Comparison of ENCODE assay signal across 8 cellular contexts in genomic region chr3:125766931-125767330, GRCh38.
DNase-seq lines count a peak whose midpoint lies in the region; ATAC-seq, FAIRE-seq and TF ChIP-seq lines count a peak whose summit lies in the region.
"Not testable (repeated sequence)": the region's sequence is repeated elsewhere in the genome, so short reads cannot be mapped to it uniquely, and the experiment has no call there.

No MANE protein-coding gene starts in this region.

- not testable (repeated sequence) for TF ChIP-seq CTCF in A549 (IDR thresholded peaks at IDR 0.05); H9 (conservative IDR thresholded peaks at IDR 0.05); coronary artery (IDR thresholded peaks at IDR 0.05); nephron (IDR thresholded peaks at IDR 0.05; ENCODE audit: unreplicated experiment in 3 of 3)

- WGBS in A549 (ENCODE audit: missing lambda C conversion rate): 54% methylated on average over 4 of the region's 23 CpGs
- WGBS in H9 (ENCODE audit: extremely low coverage, insufficient read length, low lambda C conversion rate): no CpG with 5 or more reads among the region's 23 CpGs
- no CpG with 5 or more reads among the region's 23 CpGs for WGBS in iPS DF 6.9 (ENCODE audit: insufficient coverage, insufficient read length)

- peak; percentile 0 to 1 for DNase-seq in A549 (ENCODE audit: low read depth in 1 of 2, low spot score in 1 of 2)
- peak; percentile 43 for DNase-seq in H9
- peak; percentile 68 for DNase-seq in activated effector memory CD4-positive, alpha-beta T cell treated with anti-CD3 and anti-CD28 coated beads, Interleukin-2, amount 50 U/mL, for 16 hours
- DNase-seq in coronary artery (ENCODE audit: low spot score); iPS DF 6.9 (ENCODE audit: low read depth, low spot score): not testable (repeated sequence)
- peak; percentile 8 to 19 for DNase-seq in stimulated activated CD4-positive, alpha-beta T cell treated with anti-CD3 and anti-CD28 coated beads, Interleukin-2, amount 100 ng/mL, for 24 hours

- CTCF ChIA-PET in A549 (lab: Yijun Ruan, JAX): interaction anchor here (0.6 to 1.7 kb wide), 5 partner anchors 9 to 117 kb away, joined by 3 to 7 read pairs (median 6); no protein-coding TSS in a partner anchor

- H4K8ac ChIP-seq in H9 (replicated peaks; ENCODE audit: insufficient read length, low read depth, low read length): not testable (repeated sequence)

- not testable (repeated sequence) for H3T11ph ChIP-seq in H9 (ENCODE audit: low read length)

- H3K27ac ChIP-seq in A549: peak overlapping the region in 1 of 2 experiments; percentile 88; a peak in 4 of 6 replicates
- not testable (repeated sequence) for H3K27ac ChIP-seq in H9 (ENCODE audit: insufficient read length, low read depth, low read length); coronary artery; iPS DF 6.9 (ENCODE audit: low read length)

- not testable (repeated sequence) for H3K14ac ChIP-seq in H9 (ENCODE audit: insufficient read depth, low read length)

- TF ChIP-seq EP300 in A549 (IDR thresholded peaks at IDR 0.05): not testable (repeated sequence)

- not testable (repeated sequence) for H3K27ac Mint-ChIP-seq in H9; T-helper 1 cell treated with Interleukin-12 subunit alpha and Interleukin-12 subunit beta and Interleukin-4 antibody, amounts not matched to agents 30 μg/mL and 1 μg/mL, for 36 hours; nephron

- not testable (repeated sequence) for H3K4ac ChIP-seq in H9 (ENCODE audit: low read depth, low read length)

- H3K9me3 Mint-ChIP-seq in H9; T-helper 1 cell treated with Interleukin-12 subunit alpha and Interleukin-12 subunit beta and Interleukin-4 antibody, amounts not matched to agents 30 μg/mL and 1 μg/mL, for 36 hours; nephron: not testable (repeated sequence)

- not testable (repeated sequence) for H3K4me1 ChIP-seq in A549; H9 (ENCODE audit: insufficient read depth, low read length); iPS DF 6.9 (ENCODE audit: control insufficient read depth, insufficient read depth, low read length)

- not testable (repeated sequence) for FAIRE-seq in A549 (lab: Jason Lieb, UNC)

- not testable (repeated sequence) for H2AFZ ChIP-seq in H9 (ENCODE audit: low read length)

- H2BK5ac ChIP-seq in H9 (ENCODE audit: insufficient read length, low read length): not testable (repeated sequence)

- not testable (repeated sequence) for H2BK15ac ChIP-seq in H9 (ENCODE audit: low read depth, low read length)

- not testable (repeated sequence) for H3K9ac ChIP-seq in H9 (ENCODE audit: extremely low read depth, insufficient read length, low read length)

- H3K9me3 ChIP-seq in A549; H9 (ENCODE audit: control insufficient read depth, low read depth, low read length); iPS DF 6.9 (ENCODE audit: control insufficient read depth, insufficient read depth, low read length): not testable (repeated sequence)

- H3K23ac ChIP-seq in H9 (ENCODE audit: insufficient read length, low read depth, low read length): not testable (repeated sequence)

- not testable (repeated sequence) for H2BK12ac ChIP-seq in H9 (ENCODE audit: insufficient read length, low read depth, low read length)

- not testable (repeated sequence) for H3K79me1 ChIP-seq in H9 (ENCODE audit: insufficient read depth, low read depth, low read length, poor library complexity, severe bottlenecking)

- POLR2A ChIA-PET in A549 (lab: Yijun Ruan, JAX): not testable (repeated sequence)

- H2BK20ac ChIP-seq in H9 (ENCODE audit: low read depth, low read length, poor library complexity, severe bottlenecking): not testable (repeated sequence)

- H3K79me2 ChIP-seq in H9 (ENCODE audit: insufficient read depth, low read length): not testable (repeated sequence)

- H3K18ac ChIP-seq in H9 (ENCODE audit: insufficient read length, low read depth, low read length): not testable (repeated sequence)

- H4K20me1 ChIP-seq in H9 (ENCODE audit: control insufficient read depth, insufficient read depth, insufficient read length): not testable (repeated sequence)

- not testable (repeated sequence) for TF ChIP-seq POLR2A in A549 (IDR thresholded peaks at IDR 0.05; ENCODE audit: low read length)

- H2AK5ac ChIP-seq in H9 (ENCODE audit: insufficient read length, low read length): not testable (repeated sequence)

- not testable (repeated sequence) for H3K23me2 ChIP-seq in H9 (ENCODE audit: insufficient read length, low read depth, low read length, poor library complexity, severe bottlenecking)

- not testable (repeated sequence) for TF ChIP-seq RAD21 in A549 (conservative IDR thresholded peaks at IDR 0.05 in 1 of 2, IDR thresholded peaks at IDR 0.05 in 1 of 2)

- peak overlapping the region; percentile 70 for H3K4me2 ChIP-seq in A549
- H3K4me2 ChIP-seq in H9 (ENCODE audit: insufficient read depth, insufficient read length, low read length): peak overlapping the region; percentile 29

- H3K56ac ChIP-seq in H9 (ENCODE audit: insufficient read length, low read depth, low read length): not testable (repeated sequence)

- not testable (repeated sequence) for H3K36me3 Mint-ChIP-seq in H9 (ENCODE audit: insufficient read depth in 1 of 3, low read depth in 3 of 3); T-helper 1 cell treated with Interleukin-12 subunit alpha and Interleukin-12 subunit beta and Interleukin-4 antibody, amounts not matched to agents 30 μg/mL and 1 μg/mL, for 36 hours (ENCODE audit: low read depth); nephron (ENCODE audit: low read depth)

- peak overlapping the region; percentile 66 to 83 for H3K4me3 Mint-ChIP-seq in H9
- peak overlapping the region; percentile 76 for H3K4me3 Mint-ChIP-seq in T-helper 1 cell treated with Interleukin-12 subunit alpha and Interleukin-12 subunit beta and Interleukin-4 antibody, amounts not matched to agents 30 μg/mL and 1 μg/mL, for 36 hours
- H3K4me3 Mint-ChIP-seq in nephron: peak overlapping the region; percentile 77 to 80 (median 77)

- not testable (repeated sequence) for H2BK120ac ChIP-seq in H9 (ENCODE audit: low read depth, low read length, poor library complexity, severe bottlenecking)

- not testable (repeated sequence) for H3K27me3 ChIP-seq in H9 (ENCODE audit: insufficient read depth, low read length); iPS DF 6.9 (ENCODE audit: control insufficient read depth, insufficient read depth, low read length)

- H4K91ac ChIP-seq in H9 (ENCODE audit: insufficient read length, low read depth, low read length): not testable (repeated sequence)

- H3K27me3 Mint-ChIP-seq in H9 (ENCODE audit: low read depth) (peaks cover 64% of the 10 kb centered on the region), nephron (ENCODE audit: low read depth) (peaks cover 55% of the 10 kb centered on the region)
- H3K27me3 Mint-ChIP-seq in T-helper 1 cell treated with Interleukin-12 subunit alpha and Interleukin-12 subunit beta and Interleukin-4 antibody, amounts not matched to agents 30 μg/mL and 1 μg/mL, for 36 hours (ENCODE audit: low read depth): peaks cover 35% of the 10 kb centered on the region

- H3K4me3 ChIP-seq in A549: peak overlapping the region; percentile 42
- peak overlapping the region; percentile 78 for H3K4me3 ChIP-seq in coronary artery
- H3K4me3 ChIP-seq in iPS DF 6.9 (ENCODE audit: low read length): peak overlapping the region; percentile 56; the same call in 1 of the 2 replicates

- H3K36me3 ChIP-seq in iPS DF 6.9 (ENCODE audit: control insufficient read depth, insufficient read depth, low read length): not testable (repeated sequence)

- peaks cover 32 to 46% of the 10 kb centered on the region in 2 experiments for H3K4me1 Mint-ChIP-seq in H9
- H3K4me1 Mint-ChIP-seq in T-helper 1 cell treated with Interleukin-12 subunit alpha and Interleukin-12 subunit beta and Interleukin-4 antibody, amounts not matched to agents 30 μg/mL and 1 μg/mL, for 36 hours (ENCODE audit: low read depth); nephron: not testable (repeated sequence)

- H4K5ac ChIP-seq in H9 (ENCODE audit: insufficient read length, low read depth, low read length): not testable (repeated sequence)

- ATAC-seq in A549: not testable (repeated sequence)
